In genomic region chr5:77658662-77659061, GRCh38 we compare ENCODE assay signal across 9 cellular contexts. TPM values are rescaled to one million over a fixed set of nuclear protein-coding genes. Genes with fewer than 3 reads are reported as not detected.
"Had no signal": no experiment of that assay in that cellular context is flagged by ENCODE, and none has a peak within 500 bp of the region (broad histone marks: within the 10 kb centered on the region; RNA-seq: fewer than 3 reads in every experiment).

No MANE protein-coding gene starts in this region.

- ATAC-seq: HepG2, K562 had no signal

- H3K4me3 ChIP-seq: K562 had no signal

- DNase-seq: IMR-90, KBM-7, KG1 had no signal

- H3K27ac ChIP-seq: HL-60 had no signal

RNA-seq across cellular contexts. Expression of gene OTP, which starts 20.1 kb away (rescaled TPM):
- total RNA-seq: HepG2, HT-29, HT1080, IMR-90 had no signal
- polyA plus RNA-seq: HepG2, IgD-negative memory B cell, IMR-90 had no signal
